ENCODE assay signal across 8 cellular contexts in the genomic region with DNA sequence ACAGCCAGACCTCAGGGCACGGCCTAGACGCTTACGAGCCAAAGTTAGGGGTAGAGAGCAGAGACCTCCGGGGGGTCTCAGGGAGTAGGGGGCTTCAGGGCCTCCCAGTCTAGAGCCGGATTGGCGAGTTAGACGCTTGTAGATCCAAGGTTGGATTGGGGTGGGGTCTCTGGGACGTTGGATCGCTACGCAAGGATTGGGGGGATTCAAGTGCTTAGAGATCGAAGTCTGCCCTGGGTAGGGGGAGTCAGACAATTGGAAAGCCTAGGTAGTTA. TPM values are rescaled to one million over a fixed set of nuclear protein-coding genes. Genes with fewer than 3 reads are reported as not detected.
DNase-seq lines count a peak whose midpoint lies in the region; ATAC-seq, FAIRE-seq and TF ChIP-seq lines count a peak whose summit lies in the region.

No MANE protein-coding gene starts in this region.

- H4K20me1 ChIP-seq in SU-DHL-6 (ENCODE audit: low read depth, low read length): no peaks in the 10 kb centered on the region

- no peak for FAIRE-seq in H54 (lab: Jason Lieb, UNC)

- WGBS in prostate gland: 1% methylated on average over 11 of the region's 11 CpGs

- H3K36me3 ChIP-seq in SU-DHL-6 (ENCODE audit: low read length): peaks cover 3% of the 10 kb centered on the region; the same call in 1 of the 2 replicates
- no peaks in the 10 kb centered on the region for H3K36me3 ChIP-seq in prostate gland

- H3K9ac ChIP-seq in SU-DHL-6 (ENCODE audit: low read length): peak overlapping the region; percentile 97

- peak overlapping the region; percentile 92 for H3K4me3 ChIP-seq in SU-DHL-6 (ENCODE audit: insufficient read depth, low read length, poor library complexity, severe bottlenecking)
- peak overlapping the region; percentile 77 to 89 for H3K4me3 ChIP-seq in prostate gland

- peaks cover 53% of the 10 kb centered on the region for H3K79me2 ChIP-seq in SU-DHL-6 (ENCODE audit: insufficient read depth, low read length)

- H3F3A ChIP-seq in SU-DHL-6 (ENCODE audit: insufficient read depth): peaks cover 15% of the 10 kb centered on the region; the same call in 1 of the 2 replicates

- peak; percentile 15 for DNase-seq in DMS153 (lab: John Stamatoyannopoulos, UW)
- DNase-seq in DMS153 treated with DMSO at 0.1 percent for 48 hours (lab: John Stamatoyannopoulos, UW; ENCODE audit: unreplicated experiment): no peak
- no peak for DNase-seq in foreskin keratinocyte
- no peak for DNase-seq in prostate gland (ENCODE audit: low spot score)
- no peak for DNase-seq in dedifferentiated amniotic fluid mesenchymal stem cell (ENCODE audit: extremely low spot score)
- no peak for DNase-seq in NCI-H2081 treated with DMSO at 0.1 percent for 48 hours (lab: John Stamatoyannopoulos, UW)
- DNase-seq in H54 (ENCODE audit: insufficient read length, low spot score): no peak

- peak overlapping the region; percentile 23 for H2AFZ ChIP-seq in SU-DHL-6 (ENCODE audit: low read depth, low read length, severe bottlenecking)

- intact Hi-C loops in prostate gland (cut with DNase I): loop anchor here (2.0 to 5.0 kb wide), 4 partner anchors 41 to 414 kb away; partner anchors contain the start of gene NPEPL1

- TF ChIP-seq CTCF in SU-DHL-6 (IDR thresholded peaks at IDR 0.05; ENCODE audit: insufficient read depth, low read length, poor library complexity, severe bottlenecking) (no peak), foreskin keratinocyte (conservative IDR thresholded peaks at IDR 0.05) (no peak), prostate gland (IDR thresholded peaks at IDR 0.05) (no peak)

- H3K27ac ChIP-seq in SU-DHL-6 (ENCODE audit: low read depth, low read length) (peak overlapping the region; percentile 72), foreskin keratinocyte (peak overlapping the region; percentile 77), prostate gland (peak overlapping the region; percentile 92)

- no peaks in the 10 kb centered on the region for H3K9me2 ChIP-seq in SU-DHL-6 (replicated peaks; ENCODE audit: insufficient read depth, low read length)

- H3K9me3 ChIP-seq in SU-DHL-6 (ENCODE audit: insufficient read depth, low read length) (no peaks in the 10 kb centered on the region), prostate gland (no peaks in the 10 kb centered on the region)

- H3K27me3 ChIP-seq in SU-DHL-6 (ENCODE audit: low read length) (no peaks in the 10 kb centered on the region), foreskin keratinocyte (no peaks in the 10 kb centered on the region), prostate gland (replicated peaks; ENCODE audit: insufficient read depth) (no peaks in the 10 kb centered on the region)

- H3K4me1 ChIP-seq in foreskin keratinocyte (peaks cover 20% of the 10 kb centered on the region), prostate gland (replicated peaks) (peaks cover 17% of the 10 kb centered on the region)

- H3K4me2 ChIP-seq in SU-DHL-6 (ENCODE audit: low read depth, low read length, poor library complexity, severe bottlenecking): peak overlapping the region; percentile 82

- TF ChIP-seq POLR2A in prostate gland (IDR thresholded peaks at IDR 0.05): no peak
- TF ChIP-seq POLR2A in H54 (IDR thresholded peaks at IDR 0.05; ENCODE audit: low read depth, low read length): no peak

- no peak for ATAC-seq in foreskin keratinocyte

RNA-seq across cellular contexts. Expression of gene STX16, which starts 0.4 kb away (rescaled TPM):
- 38.2 and 40.9 TPM in 2 replicates for total RNA-seq in foreskin keratinocyte
- polyA plus RNA-seq in foreskin keratinocyte: 19.0 and 20.8 TPM in 2 replicates
- total RNA-seq in prostate gland: 100 to 1,000 TPM in 1 of 2 donors, 10 to 100 TPM in 1; 34.3 to 115 TPM

RNA-seq across cellular contexts. Expression of gene NPEPL1, which starts 41.1 kb away (rescaled TPM):
- total RNA-seq in foreskin keratinocyte (10.7 and 11.8 TPM in 2 replicates), prostate gland (10 to 100 TPM; 25.7 to 63.1 TPM)
- polyA plus RNA-seq in foreskin keratinocyte: 12.1 and 15.8 TPM in 2 replicates
